Comparison of ENCODE assay signal across 14 cellular contexts in the genomic region with DNA sequence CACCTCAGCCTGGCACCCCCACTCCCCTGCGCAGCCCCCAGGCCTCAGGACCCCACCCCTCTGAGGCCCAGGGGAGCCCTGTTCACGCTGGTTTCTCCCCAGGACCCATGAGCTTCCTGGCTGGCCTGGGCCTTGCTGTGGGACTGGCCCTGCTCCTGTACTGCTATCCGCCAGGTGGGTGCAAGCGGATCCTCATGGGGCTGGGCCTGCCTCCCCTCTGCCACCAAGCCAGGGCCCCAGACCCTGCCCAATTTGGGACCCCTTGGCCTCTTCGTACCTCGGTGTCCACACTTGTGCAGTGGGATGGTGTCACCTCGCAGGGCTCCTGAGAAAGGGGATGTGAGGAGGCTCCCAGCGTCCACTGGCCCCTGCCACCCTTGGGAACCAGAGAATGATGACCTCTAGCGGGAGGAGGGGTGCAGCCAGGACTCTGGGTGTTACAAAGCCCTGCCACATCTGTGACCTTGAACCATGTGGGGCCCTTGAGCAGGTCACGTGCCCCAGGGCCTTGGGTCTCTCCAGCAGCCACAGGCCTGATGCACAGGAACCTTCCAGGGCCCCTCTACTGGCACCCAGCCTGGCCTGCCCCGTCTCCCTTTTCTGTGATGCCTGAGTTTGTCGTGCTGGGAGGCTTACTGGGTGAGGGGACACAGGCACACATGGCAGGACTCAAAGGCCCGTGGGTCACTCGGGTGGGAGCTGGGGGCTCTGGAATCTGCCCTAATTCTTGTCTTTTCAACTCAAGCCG. TPM values are rescaled to one million over a fixed set of nuclear protein-coding genes. Genes with fewer than 3 reads are reported as not detected.
A peak's percentile ranks its signal among the peaks of the same experiment; 100 is the strongest.
DNase-seq lines count a peak whose midpoint lies in the region; ATAC-seq and TF ChIP-seq lines count a peak whose summit lies in the region.
"Had no signal": no experiment of that assay in that cellular context is flagged by ENCODE, and none has a peak within 500 bp of the region (broad histone marks: within the 10 kb centered on the region; RNA-seq: fewer than 3 reads in every experiment).

No MANE protein-coding gene starts in this region.

- H3K4me1 Mint-ChIP-seq in natural killer cell: peaks cover 12 to 25% of the 10 kb centered on the region in 2 donors

- H3K27me3 ChIP-seq in uterus: no peaks in the 10 kb centered on the region
- H3K27me3 ChIP-seq: breast epithelium, tibial nerve had no signal

- peak; percentile 59 for DNase-seq in activated effector memory CD4-positive, alpha-beta T cell treated with anti-CD3 and anti-CD28 coated beads, Interleukin-2, amount 50 U/mL, for 16 hours
- DNase-seq in activated effector memory CD4-positive, alpha-beta T cell treated with Interleukin-2 at 50 U/mL for 16 hours: no peak
- DNase-seq in epithelial cell of prostate (ENCODE audit: low read depth, low spot score) (no peak), natural killer cell (peak; percentile 15), uterus (peak; percentile 13 to 18), NCI-H82 treated with DMSO at 0.1 percent for 48 hours (lab: John Stamatoyannopoulos, UW; ENCODE audit: unreplicated experiment) (no peak)
- DNase-seq in stimulated activated CD4-positive, alpha-beta T cell treated with anti-CD3 and anti-CD28 coated beads, Interleukin-4, amount 100 ng/mL, for 4 hours: no peak
- DNase-seq: activated naive CD4-positive, alpha-beta T cell treated with Interleukin-2 at 50 U/mL for 16 hours; Caco-2; effector CD4-positive, alpha-beta T cell had no signal

- H3K27me3 Mint-ChIP-seq in natural killer cell (ENCODE audit: low read depth in 2 of 2): no peaks in the 10 kb centered on the region

- no peaks in the 10 kb centered on the region for H3K4me1 ChIP-seq in uterus
- H3K4me1 ChIP-seq: Caco-2 had no signal

- no peak for TF ChIP-seq CTCF in natural killer cell (IDR thresholded peaks at IDR 0.05)
- no peak for TF ChIP-seq CTCF in uterus (IDR thresholded peaks at IDR 0.05)

- intact Hi-C loops in natural killer cell (cut with micrococcal nuclease): no loop called here
- intact Hi-C loops in uterus (cut with DNase I; ENCODE audit: low total_unique reads): no loop called here

- no peaks in the 10 kb centered on the region for H3K36me3 ChIP-seq in uterus
- H3K36me3 ChIP-seq: breast epithelium had no signal

- H3K4me3 ChIP-seq in uterus: no peak overlapping the region
- H3K4me3 ChIP-seq: breast epithelium, tibial nerve had no signal

- ATAC-seq in natural killer cell (no peak), GM18909 (IDR thresholded peaks at IDR 0.05; ENCODE audit: poor library complexity, unreplicated experiment) (no peak)

- H3K4me3 Mint-ChIP-seq in natural killer cell: no peak overlapping the region

- H3K27ac ChIP-seq in epithelial cell of prostate (peak overlapping the region; percentile 17), uterus (no peak overlapping the region)
- H3K27ac ChIP-seq: parathyroid adenoma, tibial nerve had no signal

- no peaks in the 10 kb centered on the region for H3K9me3 ChIP-seq in uterus
- H3K9me3 ChIP-seq: breast epithelium, Caco-2, tibial nerve had no signal

- TF ChIP-seq POLR2A in uterus (IDR thresholded peaks at IDR 0.05): no peak

- peak overlapping the region in 1 of 2 donors; percentile 65 for H3K27ac Mint-ChIP-seq in natural killer cell

- no peaks in the 10 kb centered on the region for H3K9me3 Mint-ChIP-seq in natural killer cell

- peaks cover 7% of the 10 kb centered on the region for H3K36me3 Mint-ChIP-seq in natural killer cell

RNA-seq across cellular contexts. Expression of a gene that starts 16.3 kb away (rescaled TPM):
- total RNA-seq in natural killer cell (10 to 100 TPM; 30.7 to 49.1 (median 42.6) TPM), uterus (10 to 100 TPM; 23.7 to 71.4 (median 40.9) TPM)

RNA-seq across cellular contexts. Expression of a gene that starts 21.8 kb away (rescaled TPM):
- 100 to 1,000 TPM in 1 of 3 donors, 10 to 100 TPM in 2; 87.3 to 121 (median 93.8) TPM for total RNA-seq in natural killer cell
- 10 to 100 TPM; 20.6 to 87.4 (median 44.2) TPM for total RNA-seq in uterus

RNA-seq across cellular contexts. Expression of a gene that starts 53.8 kb away (rescaled TPM):
- total RNA-seq in natural killer cell (1 to 10 TPM; 1.2 to 2.1 (median 1.8) TPM), uterus (10 to 100 TPM in 3 of 4 donors, 1 to 10 TPM in 1; 9.3 to 52.7 (median 14.7) TPM)

Comparison
In these comparisons a context has a peak if more than half of its experiments do, and no peak if none do; other contexts are left out.
1. DNase-seq: peak in activated effector memory CD4-positive, alpha-beta T cell treated with anti-CD3 and anti-CD28 coated beads, Interleukin-2, amount 50 U/mL, for 16 hours (single experiment), natural killer cell (single experiment) and uterus (2 of 2); none in activated effector memory CD4-positive, alpha-beta T cell treated with Interleukin-2 at 50 U/mL for 16 hours (single experiment), epithelial cell of prostate (single experiment), stimulated activated CD4-positive, alpha-beta T cell treated with anti-CD3 and anti-CD28 coated beads, Interleukin-4, amount 100 ng/mL, for 4 hours (0 of 2) and NCI-H82 treated with DMSO at 0.1 percent for 48 hours (single experiment).